1 cellular context compared by ENCODE assay signal in genomic region chr10:96092999-96093767, GRCh38.
TF ChIP-seq lines count a peak whose summit lies in the region.

No MANE protein-coding gene starts in this region.

TF ChIP-seq in HepG2, 621 proteins besides CTCF, POLR2A, EP300 and RAD21 (continued from another document and continues in another):
- TF ChIP-seq ZBTB7B (CRISPR knock-in tag; IDR thresholded peaks at IDR 0.05) (no peak; the same call in 1 of the 2 replicates), CEBPG (CRISPR knock-in tag; IDR thresholded peaks at IDR 0.05) (peak; percentile 49), HHEX (CRISPR knock-in tag; IDR thresholded peaks at IDR 0.05) (no peak), NRL (CRISPR knock-in tag; IDR thresholded peaks at IDR 0.05; ENCODE audit: borderline replicate concordance) (no peak), NFIC (IDR thresholded peaks at IDR 0.05; ENCODE audit: low read length) (peak; percentile 42; the same call in 1 of the 2 replicates), ZFYVE20 (CRISPR knock-in tag; IDR thresholded peaks at IDR 0.05; ENCODE audit: borderline replicate concordance, low read depth) (no peak), THYN1 (CRISPR knock-in tag; IDR thresholded peaks at IDR 0.05; ENCODE audit: borderline replicate concordance, low read depth) (no peak), FUBP1 (CRISPR knock-in tag; IDR thresholded peaks at IDR 0.05; ENCODE audit: borderline replicate concordance) (no peak), ZNF547 (CRISPR knock-in tag; IDR thresholded peaks at IDR 0.05) (no peak), ZNF230 (CRISPR knock-in tag; IDR thresholded peaks at IDR 0.05) (no peak), NCOA5 (CRISPR knock-in tag; IDR thresholded peaks at IDR 0.05) (no peak), ZNF296 (CRISPR knock-in tag; conservative IDR thresholded peaks at IDR 0.05) (no peak), ZNF143 (CRISPR knock-in tag; IDR thresholded peaks at IDR 0.05) (no peak), ZNF720 (CRISPR knock-in tag; IDR thresholded peaks at IDR 0.05) (no peak), ZNF274 (CRISPR knock-in tag; IDR thresholded peaks at IDR 0.05) (no peak), ZNF567 (CRISPR knock-in tag; IDR thresholded peaks at IDR 0.05; ENCODE audit: borderline replicate concordance) (no peak), ELF4 (CRISPR knock-in tag; IDR thresholded peaks at IDR 0.05; ENCODE audit: borderline replicate concordance) (no peak), PAX8 (CRISPR knock-in tag; IDR thresholded peaks at IDR 0.05; ENCODE audit: borderline replicate concordance) (no peak), BRF2 (CRISPR knock-in tag; IDR thresholded peaks at IDR 0.05) (no peak), ZNF468 (CRISPR knock-in tag; IDR thresholded peaks at IDR 0.05) (no peak), ZNF883 (CRISPR knock-in tag; IDR thresholded peaks at IDR 0.05; ENCODE audit: not compliant biosample characterization) (no peak), KLF9 (CRISPR knock-in tag; IDR thresholded peaks at IDR 0.05; ENCODE audit: low read depth) (no peak), KAT7 (CRISPR knock-in tag; IDR thresholded peaks at IDR 0.05; ENCODE audit: borderline replicate concordance) (no peak), MEF2D (CRISPR knock-in tag; IDR thresholded peaks at IDR 0.05) (no peak), ZNF232 (CRISPR knock-in tag; IDR thresholded peaks at IDR 0.05; ENCODE audit: borderline replicate concordance) (no peak), CBX2 (IDR thresholded peaks at IDR 0.05; ENCODE audit: low read depth, low read length) (no peak), CBX2 (CRISPR knock-in tag; IDR thresholded peaks at IDR 0.05; ENCODE audit: low read depth) (no peak), ZNF576 (CRISPR knock-in tag; IDR thresholded peaks at IDR 0.05) (no peak), CENPBD1 (CRISPR knock-in tag; IDR thresholded peaks at IDR 0.05; ENCODE audit: borderline replicate concordance, low read depth) (no peak), PRMT3 (CRISPR knock-in tag; IDR thresholded peaks at IDR 0.05; ENCODE audit: borderline replicate concordance, low read depth) (no peak), ZZZ3 (CRISPR knock-in tag; IDR thresholded peaks at IDR 0.05; ENCODE audit: borderline replicate concordance) (no peak), DMAP1 (CRISPR knock-in tag; IDR thresholded peaks at IDR 0.05) (peak; percentile 31; the same call in 1 of the 2 replicates), SRSF9 (IDR thresholded peaks at IDR 0.05; ENCODE audit: borderline replicate concordance, insufficient read depth, low read depth, low read length, poor library complexity, severe bottlenecking) (no peak), ZBTB49 (CRISPR knock-in tag; IDR thresholded peaks at IDR 0.05; ENCODE audit: borderline replicate concordance) (no peak), ZNF660 (CRISPR knock-in tag; IDR thresholded peaks at IDR 0.05; ENCODE audit: borderline replicate concordance, low read depth) (no peak), CSRNP2 (CRISPR knock-in tag; conservative IDR thresholded peaks at IDR 0.05; ENCODE audit: low read depth) (no peak), ATF7 (IDR thresholded peaks at IDR 0.05) (no peak), ATF7 (CRISPR knock-in tag; IDR thresholded peaks at IDR 0.05) (no peak)
- TF ChIP-seq, protein P1, sequence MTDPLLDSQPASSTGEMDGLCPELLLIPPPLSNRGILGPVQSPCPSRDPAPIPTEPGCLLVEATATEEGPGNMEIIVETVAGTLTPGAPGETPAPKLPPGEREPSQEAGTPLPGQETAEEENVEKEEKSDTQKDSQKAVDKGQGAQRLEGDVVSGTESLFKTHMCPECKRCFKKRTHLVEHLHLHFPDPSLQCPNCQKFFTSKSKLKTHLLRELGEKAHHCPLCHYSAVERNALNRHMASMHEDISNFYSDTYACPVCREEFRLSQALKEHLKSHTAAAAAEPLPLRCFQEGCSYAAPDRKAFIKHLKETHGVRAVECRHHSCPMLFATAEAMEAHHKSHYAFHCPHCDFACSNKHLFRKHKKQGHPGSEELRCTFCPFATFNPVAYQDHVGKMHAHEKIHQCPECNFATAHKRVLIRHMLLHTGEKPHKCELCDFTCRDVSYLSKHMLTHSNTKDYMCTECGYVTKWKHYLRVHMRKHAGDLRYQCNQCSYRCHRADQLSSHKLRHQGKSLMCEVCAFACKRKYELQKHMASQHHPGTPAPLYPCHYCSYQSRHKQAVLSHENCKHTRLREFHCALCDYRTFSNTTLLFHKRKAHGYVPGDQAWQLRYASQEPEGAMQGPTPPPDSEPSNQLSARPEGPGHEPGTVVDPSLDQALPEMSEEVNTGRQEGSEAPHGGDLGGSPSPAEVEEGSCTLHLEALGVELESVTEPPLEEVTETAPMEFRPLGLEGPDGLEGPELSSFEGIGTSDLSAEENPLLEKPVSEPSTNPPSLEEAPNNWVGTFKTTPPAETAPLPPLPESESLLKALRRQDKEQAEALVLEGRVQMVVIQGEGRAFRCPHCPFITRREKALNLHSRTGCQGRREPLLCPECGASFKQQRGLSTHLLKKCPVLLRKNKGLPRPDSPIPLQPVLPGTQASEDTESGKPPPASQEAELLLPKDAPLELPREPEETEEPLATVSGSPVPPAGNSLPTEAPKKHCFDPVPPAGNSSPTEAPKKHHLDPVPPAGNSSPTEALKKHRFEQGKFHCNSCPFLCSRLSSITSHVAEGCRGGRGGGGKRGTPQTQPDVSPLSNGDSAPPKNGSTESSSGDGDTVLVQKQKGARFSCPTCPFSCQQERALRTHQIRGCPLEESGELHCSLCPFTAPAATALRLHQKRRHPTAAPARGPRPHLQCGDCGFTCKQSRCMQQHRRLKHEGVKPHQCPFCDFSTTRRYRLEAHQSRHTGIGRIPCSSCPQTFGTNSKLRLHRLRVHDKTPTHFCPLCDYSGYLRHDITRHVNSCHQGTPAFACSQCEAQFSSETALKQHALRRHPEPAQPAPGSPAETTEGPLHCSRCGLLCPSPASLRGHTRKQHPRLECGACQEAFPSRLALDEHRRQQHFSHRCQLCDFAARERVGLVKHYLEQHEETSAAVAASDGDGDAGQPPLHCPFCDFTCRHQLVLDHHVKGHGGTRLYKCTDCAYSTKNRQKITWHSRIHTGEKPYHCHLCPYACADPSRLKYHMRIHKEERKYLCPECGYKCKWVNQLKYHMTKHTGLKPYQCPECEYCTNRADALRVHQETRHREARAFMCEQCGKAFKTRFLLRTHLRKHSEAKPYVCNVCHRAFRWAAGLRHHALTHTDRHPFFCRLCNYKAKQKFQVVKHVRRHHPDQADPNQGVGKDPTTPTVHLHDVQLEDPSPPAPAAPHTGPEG (CRISPR knock-in tag; IDR thresholded peaks at IDR 0.05), result no peak
- TF ChIP-seq, protein P2, sequence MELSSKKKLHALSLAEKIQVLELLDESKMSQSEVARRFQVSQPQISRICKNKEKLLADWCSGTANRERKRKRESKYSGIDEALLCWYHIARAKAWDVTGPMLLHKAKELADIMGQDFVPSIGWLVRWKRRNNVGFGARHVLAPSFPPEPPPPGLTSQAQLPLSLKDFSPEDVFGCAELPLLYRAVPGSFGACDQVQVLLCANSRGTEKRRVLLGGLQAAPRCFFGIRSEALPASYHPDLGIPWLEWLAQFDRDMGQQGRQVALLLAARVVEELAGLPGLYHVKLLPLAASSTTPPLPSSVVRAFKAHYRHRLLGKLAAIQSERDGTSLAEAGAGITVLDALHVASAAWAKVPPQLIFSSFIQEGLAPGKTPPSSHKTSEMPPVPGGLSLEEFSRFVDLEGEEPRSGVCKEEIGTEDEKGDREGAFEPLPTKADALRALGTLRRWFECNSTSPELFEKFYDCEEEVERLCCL (CRISPR knock-in tag; IDR thresholded peaks at IDR 0.05; ENCODE audit: borderline replicate concordance), result no peak
- TF ChIP-seq, protein P3, sequence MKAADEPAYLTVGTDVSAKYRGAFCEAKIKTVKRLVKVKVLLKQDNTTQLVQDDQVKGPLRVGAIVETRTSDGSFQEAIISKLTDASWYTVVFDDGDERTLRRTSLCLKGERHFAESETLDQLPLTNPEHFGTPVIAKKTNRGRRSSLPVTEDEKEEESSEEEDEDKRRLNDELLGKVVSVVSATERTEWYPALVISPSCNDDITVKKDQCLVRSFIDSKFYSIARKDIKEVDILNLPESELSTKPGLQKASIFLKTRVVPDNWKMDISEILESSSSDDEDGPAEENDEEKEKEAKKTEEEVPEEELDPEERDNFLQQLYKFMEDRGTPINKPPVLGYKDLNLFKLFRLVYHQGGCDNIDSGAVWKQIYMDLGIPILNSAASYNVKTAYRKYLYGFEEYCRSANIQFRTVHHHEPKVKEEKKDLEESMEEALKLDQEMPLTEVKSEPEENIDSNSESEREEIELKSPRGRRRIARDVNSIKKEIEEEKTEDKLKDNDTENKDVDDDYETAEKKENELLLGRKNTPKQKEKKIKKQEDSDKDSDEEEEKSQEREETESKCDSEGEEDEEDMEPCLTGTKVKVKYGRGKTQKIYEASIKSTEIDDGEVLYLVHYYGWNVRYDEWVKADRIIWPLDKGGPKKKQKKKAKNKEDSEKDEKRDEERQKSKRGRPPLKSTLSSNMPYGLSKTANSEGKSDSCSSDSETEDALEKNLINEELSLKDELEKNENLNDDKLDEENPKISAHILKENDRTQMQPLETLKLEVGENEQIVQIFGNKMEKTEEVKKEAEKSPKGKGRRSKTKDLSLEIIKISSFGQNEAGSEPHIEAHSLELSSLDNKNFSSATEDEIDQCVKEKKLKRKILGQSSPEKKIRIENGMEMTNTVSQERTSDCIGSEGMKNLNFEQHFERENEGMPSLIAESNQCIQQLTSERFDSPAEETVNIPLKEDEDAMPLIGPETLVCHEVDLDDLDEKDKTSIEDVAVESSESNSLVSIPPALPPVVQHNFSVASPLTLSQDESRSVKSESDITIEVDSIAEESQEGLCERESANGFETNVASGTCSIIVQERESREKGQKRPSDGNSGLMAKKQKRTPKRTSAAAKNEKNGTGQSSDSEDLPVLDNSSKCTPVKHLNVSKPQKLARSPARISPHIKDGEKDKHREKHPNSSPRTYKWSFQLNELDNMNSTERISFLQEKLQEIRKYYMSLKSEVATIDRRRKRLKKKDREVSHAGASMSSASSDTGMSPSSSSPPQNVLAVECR (CRISPR knock-in tag; IDR thresholded peaks at IDR 0.05; ENCODE audit: borderline replicate concordance), result peak; percentile 27; the same call in 1 of the 2 replicates
